ENCODE assay signal across 18 cellular contexts in the genomic region with DNA sequence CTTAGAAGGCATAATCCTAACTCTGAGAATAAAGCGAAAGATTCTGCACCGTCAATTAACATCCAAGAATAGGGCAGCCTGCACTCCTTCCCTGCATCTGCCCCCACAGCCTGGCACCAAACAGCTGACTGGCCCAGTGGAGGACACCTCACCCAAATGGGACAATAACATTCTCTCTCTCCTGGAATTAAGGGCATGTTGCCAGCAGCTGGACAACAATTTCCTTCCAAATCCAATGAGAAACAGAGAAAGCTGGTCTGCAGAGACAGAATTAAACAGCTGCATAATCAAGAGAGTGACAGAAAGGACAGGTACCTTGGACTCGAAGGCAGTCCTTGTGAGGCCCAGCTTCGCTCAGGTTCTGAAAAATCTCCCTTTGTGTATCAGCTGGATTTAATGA. TPM values are rescaled to one million over a fixed set of nuclear protein-coding genes. Genes with fewer than 3 reads are reported as not detected.
DNase-seq lines count a peak whose midpoint lies in the region; TF ChIP-seq lines count a peak whose summit lies in the region.
"Had no signal": no experiment of that assay in that cellular context is flagged by ENCODE, and none has a peak within 500 bp of the region (broad histone marks: within the 10 kb centered on the region; RNA-seq: fewer than 3 reads in every experiment).

No MANE protein-coding gene starts in this region.

- H2AK5ac ChIP-seq in neuronal stem cell (ENCODE audit: low read depth, low read length): no peak overlapping the region

- H4K91ac ChIP-seq in neuronal stem cell (ENCODE audit: low read depth, low read length, poor library complexity): no peak overlapping the region

- no peak overlapping the region for H2AFZ ChIP-seq in neuronal stem cell (ENCODE audit: low read length)

- H3K27me3 ChIP-seq in neuronal stem cell (ENCODE audit: control insufficient read depth in 3 of 3, insufficient read depth in 3 of 3, low read depth in 1 of 3, low read length in 3 of 3) (no peaks in the 10 kb centered on the region), sigmoid colon (no peaks in the 10 kb centered on the region)
- H3K27me3 ChIP-seq: BLaER1 treated with 17β-estradiol and CSF1 and Interleukin-3, amounts not matched to agents 10 nM and 100 nM; MG63 had no signal

- intact Hi-C loops in sigmoid colon (cut with DNase I): no loop called here

- H3K9ac ChIP-seq in neuronal stem cell (ENCODE audit: low read depth, low read length, poor library complexity): peak overlapping the region; percentile 25
- H3K9ac ChIP-seq: BLaER1 treated with 17β-estradiol and CSF1 and Interleukin-3, amounts not matched to agents 10 nM and 100 nM; KMS-11 had no signal

- no peak for TF ChIP-seq POLR2A in sigmoid colon (IDR thresholded peaks at IDR 0.05)

- H3K4me3 ChIP-seq in neuronal stem cell (ENCODE audit: low read length in 2 of 2): no peak overlapping the region
- no peak overlapping the region for H3K4me3 ChIP-seq in sigmoid colon
- H3K4me3 ChIP-seq: A549; BLaER1 treated with 17β-estradiol and CSF1 and Interleukin-3, amounts not matched to agents 10 nM and 100 nM; MG63 had no signal

- no peak overlapping the region for H3K27ac ChIP-seq in neuronal stem cell (replicated peaks; ENCODE audit: low read length)
- no peak overlapping the region for H3K27ac ChIP-seq in sigmoid colon
- H3K27ac ChIP-seq: A549; BLaER1 treated with 17β-estradiol and CSF1 and Interleukin-3, amounts not matched to agents 10 nM and 100 nM; KMS-11 had no signal

- no peak overlapping the region for H3K4me2 ChIP-seq in neuronal stem cell (ENCODE audit: insufficient read depth, low read length, poor library complexity, severe bottlenecking)
- H3K4me2 ChIP-seq: A549; BLaER1 treated with 17β-estradiol and CSF1 and Interleukin-3, amounts not matched to agents 10 nM and 100 nM; KMS-11 had no signal

- peaks cover 6% of the 10 kb centered on the region for H3K79me1 ChIP-seq in neuronal stem cell (ENCODE audit: low read depth, low read length)

- TF ChIP-seq CTCF in sigmoid colon (IDR thresholded peaks at IDR 0.05): no peak

- WGBS in neuronal stem cell (ENCODE audit: extremely low coverage in 2 of 2, insufficient read length in 2 of 2, insufficient replicate concordance in 1 of 2), 2 donors: no CpG with 5 or more reads among the region's 4 CpGs
- 97 to 98% methylated on average over 4 of the region's 4 CpGs for WGBS in sigmoid colon, 2 donors

- H2BK5ac ChIP-seq in neuronal stem cell (ENCODE audit: low read length): no peak overlapping the region

- no peak overlapping the region for H4K8ac ChIP-seq in neuronal stem cell (ENCODE audit: low read depth, low read length)

- H3K14ac ChIP-seq in neuronal stem cell (ENCODE audit: low read length): no peak overlapping the region

- H3K36me3 ChIP-seq in neuronal stem cell (replicated peaks in 1 of 2; ENCODE audit: control insufficient read depth in 2 of 2, insufficient read depth in 2 of 2, low read length in 2 of 2): peaks cover 6 to 76% of the 10 kb centered on the region in 2 donors
- H3K36me3 ChIP-seq in sigmoid colon: peaks cover 0 to 39% (median 2%) of the 10 kb centered on the region in 4 donors

- TF ChIP-seq EP300 in Ishikawa (IDR thresholded peaks at IDR 0.05; ENCODE audit: borderline replicate concordance) (no peak), sigmoid colon (IDR thresholded peaks at IDR 0.05) (no peak)

- no peak overlapping the region for H2BK15ac ChIP-seq in neuronal stem cell (ENCODE audit: low read length)

- DNase-seq in astrocyte of the hippocampus (ENCODE audit: low read depth, low spot score) (peak; percentile 37), kidney tubule cell (ENCODE audit: low spot score) (peak; percentile 7), neuronal stem cell (ENCODE audit: low spot score) (no peak), NK-92 (lab: John Stamatoyannopoulos, UW; ENCODE audit: unreplicated experiment) (no peak), sigmoid colon (no peak), HUDEP-2 (lab: John Stamatoyannopoulos, UW; ENCODE audit: unreplicated experiment in 76 of 76) (no peak)
- DNase-seq in activated effector memory CD4-positive, alpha-beta T cell treated with anti-CD3 and anti-CD28 coated beads, Interleukin-2, amount 50 U/mL, for 16 hours: no peak
- DNase-seq: CD8-positive, alpha-beta memory T cell; DMS53; MG63; NCI-H1048; NCI-H1436; NCI-H2081; NCI-H2171 treated with DMSO at 0.1 percent for 48 hours had no signal

- no peak overlapping the region for H3K4ac ChIP-seq in neuronal stem cell (ENCODE audit: low read length)

- H3K4me1 ChIP-seq in neuronal stem cell (ENCODE audit: control insufficient read depth in 2 of 2, insufficient read depth in 1 of 2, low read depth in 1 of 2, low read length in 2 of 2) (no peaks in the 10 kb centered on the region), sigmoid colon (peaks cover 0 to 23% (median 21%) of the 10 kb centered on the region in 4 donors)

- no peak overlapping the region for H2BK120ac ChIP-seq in neuronal stem cell (ENCODE audit: low read depth, low read length)

- H3K18ac ChIP-seq in neuronal stem cell (ENCODE audit: low read length): no peak overlapping the region

- H2BK12ac ChIP-seq in neuronal stem cell (ENCODE audit: low read length): no peak overlapping the region

- H3K23ac ChIP-seq in neuronal stem cell (ENCODE audit: low read depth, low read length, poor library complexity): no peak overlapping the region

- TF ChIP-seq RAD21 in Ishikawa (IDR thresholded peaks at IDR 0.05; ENCODE audit: low read depth): no peak

- H3K9me3 ChIP-seq in neuronal stem cell (replicated peaks in 1 of 2; ENCODE audit: control insufficient read depth in 2 of 2, insufficient read depth in 1 of 2, low read depth in 1 of 2, low read length in 2 of 2) (no peaks in the 10 kb centered on the region), sigmoid colon (no peaks in the 10 kb centered on the region)
- H3K9me3 ChIP-seq: A549; BLaER1 treated with 17β-estradiol and CSF1 and Interleukin-3, amounts not matched to agents 10 nM and 100 nM; MG63 had no signal

TF ChIP-seq in Ishikawa, 13 proteins besides CTCF, POLR2A, EP300 and RAD21:
- TF ChIP-seq TCF12 (IDR thresholded peaks at IDR 0.05; ENCODE audit: low read depth) (no peak), NFIC (IDR thresholded peaks at IDR 0.05) (peak; percentile 28; the same call in 1 of the 2 replicates)

RNA-seq across cellular contexts. Expression of gene COX7A2L, which starts 15.0 kb away (rescaled TPM):
- polyA plus RNA-seq in neuronal stem cell (2013, experiment 1 of 2): 136 TPM
- polyA plus RNA-seq in neuronal stem cell (2013, experiment 2 of 2): 130 TPM
- total RNA-seq in sigmoid colon: 100 to 1,000 TPM; 149 to 209 (median 172) TPM
- polyA plus RNA-seq in sigmoid colon: 100 to 1,000 TPM; 149 to 270 (median 219) TPM

Comparison
In these comparisons a context has a peak if more than half of its experiments do, and no peak if none do; other contexts are left out.
1. DNase-seq: peak in astrocyte of the hippocampus (single experiment) and kidney tubule cell (single experiment); none in neuronal stem cell (single experiment), NK-92 (single experiment), sigmoid colon (single experiment), HUDEP-2 (0 of 76) and activated effector memory CD4-positive, alpha-beta T cell treated with anti-CD3 and anti-CD28 coated beads, Interleukin-2, amount 50 U/mL, for 16 hours (single experiment).